Comparison of ENCODE assay signal across 1 cellular context in the genomic region with DNA sequence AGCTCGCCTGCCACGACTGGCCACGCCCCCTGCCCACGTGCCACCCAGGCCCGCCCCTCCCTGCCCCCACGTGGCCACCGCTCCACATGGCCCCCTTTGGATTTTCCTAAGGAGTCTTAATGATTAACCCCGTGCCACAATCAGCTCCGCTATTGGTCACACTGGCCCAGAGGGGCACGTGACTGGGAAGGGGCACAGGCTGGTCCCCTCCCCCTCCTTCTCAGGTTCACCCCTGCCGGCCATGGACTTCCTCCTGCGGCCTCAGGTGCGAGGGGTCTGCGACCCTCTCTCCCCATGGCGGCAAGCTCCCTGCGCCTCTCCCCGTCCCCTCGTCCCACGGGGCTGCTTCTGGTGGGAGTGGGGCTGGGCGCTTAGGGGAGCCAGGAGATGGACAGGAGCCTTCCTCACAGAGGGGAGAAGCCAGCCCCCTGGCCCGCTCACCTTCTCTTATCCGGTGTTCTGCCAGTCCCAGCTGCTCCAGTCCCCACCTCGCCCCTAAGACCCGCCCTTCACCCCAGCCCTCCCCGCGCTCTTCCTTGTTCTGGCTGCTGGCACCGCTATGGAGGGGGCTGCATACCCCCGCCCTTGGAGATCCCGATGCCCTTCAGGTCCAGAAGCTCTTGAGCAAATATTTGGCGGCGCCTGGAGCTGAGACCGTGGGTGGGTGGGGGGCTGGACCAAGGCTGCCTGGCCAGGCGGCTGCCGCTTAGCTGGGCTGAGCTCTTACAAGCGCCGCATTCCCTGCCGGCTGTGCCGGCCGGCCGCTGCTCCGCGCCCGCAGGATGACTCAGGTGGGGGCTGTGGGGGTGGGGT.
TF ChIP-seq lines count a peak whose summit lies in the region.

No MANE protein-coding gene starts in this region.

TF ChIP-seq in K562, 482 proteins besides CTCF, POLR2A, EP300 and RAD21 (continues in another document):
- TF ChIP-seq FOSL1 (tag; conservative IDR thresholded peaks at IDR 0.05) (peak; percentile 91), MAZ (CRISPR knock-in tag; conservative IDR thresholded peaks at IDR 0.05 in 1 of 2, IDR thresholded peaks at IDR 0.05 in 1 of 2) (peak in 1 of 2 experiments; percentile 49; a peak in 2 of 4 replicates), NR4A1 (CRISPR knock-in tag; IDR thresholded peaks at IDR 0.05) (0 out of 2 replicates have a peak, but pooled peaks have one; percentile 15), NR4A1 (tag; IDR thresholded peaks at IDR 0.05) (no peak; the same call in 1 of the 2 replicates), POLR2G (IDR thresholded peaks at IDR 0.05; ENCODE audit: low read depth, low read length) (peak; percentile 73), RAD51 (IDR thresholded peaks at IDR 0.05; ENCODE audit: borderline replicate concordance, low read depth) (peak; percentile 95), YY1 (IDR thresholded peaks at IDR 0.05; ENCODE audit: borderline replicate concordance in 1 of 3, control insufficient read depth in 1 of 3, extremely low read depth in 1 of 3, insufficient read depth in 3 of 3, insufficient read length in 1 of 3, insufficient replicate concordance in 2 of 3, low read depth in 1 of 3, low read length in 2 of 3) (peak in 1 of 3 experiments; percentile 13), POLR2AphosphoS5 (IDR thresholded peaks at IDR 0.05; ENCODE audit: control insufficient read depth, insufficient read depth, low read depth, low read length) (peak; percentile 49; the same call in 1 of the 2 replicates), LCOR (CRISPR knock-in tag; IDR thresholded peaks at IDR 0.05) (peak; percentile 70; the same call in 1 of the 2 replicates), E2F3 (CRISPR knock-in tag; IDR thresholded peaks at IDR 0.05) (peak; percentile 30; the same call in 1 of the 2 replicates), GATA2 (CRISPR knock-in tag; IDR thresholded peaks at IDR 0.05) (0 out of 2 replicates have a peak, but pooled peaks have one; percentile 29), PHF8 (IDR thresholded peaks at IDR 0.05; ENCODE audit: borderline replicate concordance, low read length) (peak; percentile 14; the same call in 1 of the 2 replicates), ATF1 (CRISPR knock-in tag; IDR thresholded peaks at IDR 0.05) (no peak), ATF1 (tag; IDR thresholded peaks at IDR 0.05) (peak; percentile 51), LARP7 (IDR thresholded peaks at IDR 0.05) (no peak), ZKSCAN8 (CRISPR knock-in tag; IDR thresholded peaks at IDR 0.05) (no peak), MXI1 (IDR thresholded peaks at IDR 0.05; ENCODE audit: low read depth, low read length) (peak; percentile 99), DACH1 (IDR thresholded peaks at IDR 0.05; ENCODE audit: partially characterized antibody) (peak; percentile 57), PTRF (tag; IDR thresholded peaks at IDR 0.05) (no peak), ZNF75A (CRISPR knock-in tag; IDR thresholded peaks at IDR 0.05) (no peak), ZNF695 (CRISPR knock-in tag; IDR thresholded peaks at IDR 0.05) (0 out of 2 replicates have a peak, but pooled peaks have one; percentile 5), SMC3 (conservative IDR thresholded peaks at IDR 0.05; ENCODE audit: insufficient read depth, low read depth, low read length) (0 out of 2 replicates have a peak, but pooled peaks have one; percentile 1), PTBP1 (IDR thresholded peaks at IDR 0.05; ENCODE audit: low read depth, low read length) (no peak), HSF4 (CRISPR knock-in tag; IDR thresholded peaks at IDR 0.05; ENCODE audit: borderline replicate concordance) (no peak), EGR1 (conservative IDR thresholded peaks at IDR 0.05) (peak; percentile 70), MEF2D (tag; conservative IDR thresholded peaks at IDR 0.05; ENCODE audit: low read depth) (no peak), HDAC1 (IDR thresholded peaks at IDR 0.05) (peak; percentile 85 to 99; a peak in 2 of 4 replicates), HMGN3 (IDR thresholded peaks at IDR 0.05; ENCODE audit: borderline replicate concordance, extremely low read depth, insufficient read length, low read depth, low read length) (peak; percentile 89), SREBF1 (IDR thresholded peaks at IDR 0.05; ENCODE audit: borderline replicate concordance, low read depth, low read length) (0 out of 2 replicates have a peak, but pooled peaks have one; percentile 19), FOXK1 (CRISPR knock-in tag; IDR thresholded peaks at IDR 0.05; ENCODE audit: borderline replicate concordance) (0 out of 2 replicates have a peak, but pooled peaks have one; percentile 50), ZZZ3 (IDR thresholded peaks at IDR 0.05) (no peak), TRIM24 (IDR thresholded peaks at IDR 0.05) (0 out of 4 replicates have a peak, but pooled peaks of 1 of the 2 experiments have one; percentile 8), CHD2 (IDR thresholded peaks at IDR 0.05; ENCODE audit: low read depth, low read length) (0 out of 2 replicates have a peak, but pooled peaks have one; percentile 27), HIVEP1 (CRISPR knock-in tag; IDR thresholded peaks at IDR 0.05) (no peak), CREM (IDR thresholded peaks at IDR 0.05; ENCODE audit: low read depth) (peak; percentile 48; the same call in 1 of the 2 replicates), KLF1 (tag; IDR thresholded peaks at IDR 0.05) (peak; percentile 15; the same call in 1 of the 2 replicates), SP1 (CRISPR knock-in tag; IDR thresholded peaks at IDR 0.05) (peak; percentile 78), MIER1 (IDR thresholded peaks at IDR 0.05; ENCODE audit: low read depth) (peak; percentile 44; the same call in 1 of the 2 replicates), ZNF165 (CRISPR knock-in tag; IDR thresholded peaks at IDR 0.05; ENCODE audit: borderline replicate concordance) (no peak), FIP1L1 (IDR thresholded peaks at IDR 0.05; ENCODE audit: low read depth, low read length, poor library complexity, severe bottlenecking) (peak; percentile 72), BHLHE40 (IDR thresholded peaks at IDR 0.05; ENCODE audit: low read length) (peak; percentile 87), ZBTB7A (IDR thresholded peaks at IDR 0.05; ENCODE audit: borderline replicate concordance, control insufficient read depth, low read depth, low read length) (peak; percentile 72)
- TF ChIP-seq, protein P1, sequence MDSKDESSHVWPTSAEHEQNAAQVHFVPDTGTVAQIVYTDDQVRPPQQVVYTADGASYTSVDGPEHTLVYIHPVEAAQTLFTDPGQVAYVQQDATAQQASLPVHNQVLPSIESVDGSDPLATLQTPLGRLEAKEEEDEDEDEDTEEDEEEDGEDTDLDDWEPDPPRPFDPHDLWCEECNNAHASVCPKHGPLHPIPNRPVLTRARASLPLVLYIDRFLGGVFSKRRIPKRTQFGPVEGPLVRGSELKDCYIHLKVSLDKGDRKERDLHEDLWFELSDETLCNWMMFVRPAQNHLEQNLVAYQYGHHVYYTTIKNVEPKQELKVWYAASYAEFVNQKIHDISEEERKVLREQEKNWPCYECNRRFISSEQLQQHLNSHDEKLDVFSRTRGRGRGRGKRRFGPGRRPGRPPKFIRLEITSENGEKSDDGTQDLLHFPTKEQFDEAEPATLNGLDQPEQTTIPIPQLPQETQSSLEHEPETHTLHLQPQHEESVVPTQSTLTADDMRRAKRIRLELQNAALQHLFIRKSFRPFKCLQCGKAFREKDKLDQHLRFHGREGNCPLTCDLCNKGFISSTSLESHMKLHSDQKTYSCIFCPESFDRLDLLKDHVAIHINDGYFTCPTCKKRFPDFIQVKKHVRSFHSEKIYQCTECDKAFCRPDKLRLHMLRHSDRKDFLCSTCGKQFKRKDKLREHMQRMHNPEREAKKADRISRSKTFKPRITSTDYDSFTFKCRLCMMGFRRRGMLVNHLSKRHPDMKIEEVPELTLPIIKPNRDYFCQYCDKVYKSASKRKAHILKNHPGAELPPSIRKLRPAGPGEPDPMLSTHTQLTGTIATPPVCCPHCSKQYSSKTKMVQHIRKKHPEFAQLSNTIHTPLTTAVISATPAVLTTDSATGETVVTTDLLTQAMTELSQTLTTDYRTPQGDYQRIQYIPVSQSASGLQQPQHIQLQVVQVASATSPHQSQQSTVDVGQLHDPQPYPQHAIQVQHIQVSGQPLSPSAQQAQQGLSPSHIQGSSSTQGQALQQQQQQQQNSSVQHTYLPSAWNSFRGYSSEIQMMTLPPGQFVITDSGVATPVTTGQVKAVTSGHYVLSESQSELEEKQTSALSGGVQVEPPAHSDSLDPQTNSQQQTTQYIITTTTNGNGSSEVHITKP (IDR thresholded peaks at IDR 0.05; ENCODE audit: partially characterized antibody) = peak; percentile 1
- TF ChIP-seq, protein P2, sequence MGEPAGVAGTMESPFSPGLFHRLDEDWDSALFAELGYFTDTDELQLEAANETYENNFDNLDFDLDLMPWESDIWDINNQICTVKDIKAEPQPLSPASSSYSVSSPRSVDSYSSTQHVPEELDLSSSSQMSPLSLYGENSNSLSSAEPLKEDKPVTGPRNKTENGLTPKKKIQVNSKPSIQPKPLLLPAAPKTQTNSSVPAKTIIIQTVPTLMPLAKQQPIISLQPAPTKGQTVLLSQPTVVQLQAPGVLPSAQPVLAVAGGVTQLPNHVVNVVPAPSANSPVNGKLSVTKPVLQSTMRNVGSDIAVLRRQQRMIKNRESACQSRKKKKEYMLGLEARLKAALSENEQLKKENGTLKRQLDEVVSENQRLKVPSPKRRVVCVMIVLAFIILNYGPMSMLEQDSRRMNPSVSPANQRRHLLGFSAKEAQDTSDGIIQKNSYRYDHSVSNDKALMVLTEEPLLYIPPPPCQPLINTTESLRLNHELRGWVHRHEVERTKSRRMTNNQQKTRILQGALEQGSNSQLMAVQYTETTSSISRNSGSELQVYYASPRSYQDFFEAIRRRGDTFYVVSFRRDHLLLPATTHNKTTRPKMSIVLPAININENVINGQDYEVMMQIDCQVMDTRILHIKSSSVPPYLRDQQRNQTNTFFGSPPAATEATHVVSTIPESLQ (CRISPR knock-in tag; IDR thresholded peaks at IDR 0.05) = peak; percentile 91
- TF ChIP-seq, protein P3, sequence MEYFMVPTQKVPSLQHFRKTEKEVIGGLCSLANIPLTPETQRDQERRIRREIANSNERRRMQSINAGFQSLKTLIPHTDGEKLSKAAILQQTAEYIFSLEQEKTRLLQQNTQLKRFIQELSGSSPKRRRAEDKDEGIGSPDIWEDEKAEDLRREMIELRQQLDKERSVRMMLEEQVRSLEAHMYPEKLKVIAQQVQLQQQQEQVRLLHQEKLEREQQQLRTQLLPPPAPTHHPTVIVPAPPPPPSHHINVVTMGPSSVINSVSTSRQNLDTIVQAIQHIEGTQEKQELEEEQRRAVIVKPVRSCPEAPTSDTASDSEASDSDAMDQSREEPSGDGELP (CRISPR knock-in tag; IDR thresholded peaks at IDR 0.05; ENCODE audit: borderline replicate concordance) = peak; percentile 73
- TF ChIP-seq, protein P4, sequence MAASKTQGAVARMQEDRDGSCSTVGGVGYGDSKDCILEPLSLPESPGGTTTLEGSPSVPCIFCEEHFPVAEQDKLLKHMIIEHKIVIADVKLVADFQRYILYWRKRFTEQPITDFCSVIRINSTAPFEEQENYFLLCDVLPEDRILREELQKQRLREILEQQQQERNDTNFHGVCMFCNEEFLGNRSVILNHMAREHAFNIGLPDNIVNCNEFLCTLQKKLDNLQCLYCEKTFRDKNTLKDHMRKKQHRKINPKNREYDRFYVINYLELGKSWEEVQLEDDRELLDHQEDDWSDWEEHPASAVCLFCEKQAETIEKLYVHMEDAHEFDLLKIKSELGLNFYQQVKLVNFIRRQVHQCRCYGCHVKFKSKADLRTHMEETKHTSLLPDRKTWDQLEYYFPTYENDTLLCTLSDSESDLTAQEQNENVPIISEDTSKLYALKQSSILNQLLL (CRISPR knock-in tag; IDR thresholded peaks at IDR 0.05; ENCODE audit: borderline replicate concordance) = no peak
- TF ChIP-seq, protein P5, sequence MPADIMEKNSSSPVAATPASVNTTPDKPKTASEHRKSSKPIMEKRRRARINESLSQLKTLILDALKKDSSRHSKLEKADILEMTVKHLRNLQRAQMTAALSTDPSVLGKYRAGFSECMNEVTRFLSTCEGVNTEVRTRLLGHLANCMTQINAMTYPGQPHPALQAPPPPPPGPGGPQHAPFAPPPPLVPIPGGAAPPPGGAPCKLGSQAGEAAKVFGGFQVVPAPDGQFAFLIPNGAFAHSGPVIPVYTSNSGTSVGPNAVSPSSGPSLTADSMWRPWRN (IDR thresholded peaks at IDR 0.05; ENCODE audit: low read depth) = 0 out of 2 replicates have a peak, but pooled peaks have one; percentile 35
- TF ChIP-seq, protein P6, sequence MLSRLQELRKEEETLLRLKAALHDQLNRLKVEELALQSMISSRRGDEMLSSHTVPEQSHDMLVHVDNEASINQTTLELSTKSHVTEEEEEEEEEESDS (CRISPR knock-in tag; IDR thresholded peaks at IDR 0.05) = no peak
- TF ChIP-seq, protein P7, sequence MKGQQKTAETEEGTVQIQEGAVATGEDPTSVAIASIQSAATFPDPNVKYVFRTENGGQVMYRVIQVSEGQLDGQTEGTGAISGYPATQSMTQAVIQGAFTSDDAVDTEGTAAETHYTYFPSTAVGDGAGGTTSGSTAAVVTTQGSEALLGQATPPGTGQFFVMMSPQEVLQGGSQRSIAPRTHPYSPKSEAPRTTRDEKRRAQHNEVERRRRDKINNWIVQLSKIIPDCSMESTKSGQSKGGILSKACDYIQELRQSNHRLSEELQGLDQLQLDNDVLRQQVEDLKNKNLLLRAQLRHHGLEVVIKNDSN (CRISPR knock-in tag; IDR thresholded peaks at IDR 0.05) = peak; percentile 97
- TF ChIP-seq, protein P8, sequence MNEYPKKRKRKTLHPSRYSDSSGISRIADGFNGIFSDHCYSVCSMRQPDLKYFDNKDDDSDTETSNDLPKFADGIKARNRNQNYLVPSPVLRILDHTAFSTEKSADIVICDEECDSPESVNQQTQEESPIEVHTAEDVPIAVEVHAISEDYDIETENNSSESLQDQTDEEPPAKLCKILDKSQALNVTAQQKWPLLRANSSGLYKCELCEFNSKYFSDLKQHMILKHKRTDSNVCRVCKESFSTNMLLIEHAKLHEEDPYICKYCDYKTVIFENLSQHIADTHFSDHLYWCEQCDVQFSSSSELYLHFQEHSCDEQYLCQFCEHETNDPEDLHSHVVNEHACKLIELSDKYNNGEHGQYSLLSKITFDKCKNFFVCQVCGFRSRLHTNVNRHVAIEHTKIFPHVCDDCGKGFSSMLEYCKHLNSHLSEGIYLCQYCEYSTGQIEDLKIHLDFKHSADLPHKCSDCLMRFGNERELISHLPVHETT (CRISPR knock-in tag; conservative IDR thresholded peaks at IDR 0.05 in 1 of 2, IDR thresholded peaks at IDR 0.05 in 1 of 2) = peak in 1 of 2 experiments; percentile 54; a peak in 1 of 4 replicates
- TF ChIP-seq, protein P9, sequence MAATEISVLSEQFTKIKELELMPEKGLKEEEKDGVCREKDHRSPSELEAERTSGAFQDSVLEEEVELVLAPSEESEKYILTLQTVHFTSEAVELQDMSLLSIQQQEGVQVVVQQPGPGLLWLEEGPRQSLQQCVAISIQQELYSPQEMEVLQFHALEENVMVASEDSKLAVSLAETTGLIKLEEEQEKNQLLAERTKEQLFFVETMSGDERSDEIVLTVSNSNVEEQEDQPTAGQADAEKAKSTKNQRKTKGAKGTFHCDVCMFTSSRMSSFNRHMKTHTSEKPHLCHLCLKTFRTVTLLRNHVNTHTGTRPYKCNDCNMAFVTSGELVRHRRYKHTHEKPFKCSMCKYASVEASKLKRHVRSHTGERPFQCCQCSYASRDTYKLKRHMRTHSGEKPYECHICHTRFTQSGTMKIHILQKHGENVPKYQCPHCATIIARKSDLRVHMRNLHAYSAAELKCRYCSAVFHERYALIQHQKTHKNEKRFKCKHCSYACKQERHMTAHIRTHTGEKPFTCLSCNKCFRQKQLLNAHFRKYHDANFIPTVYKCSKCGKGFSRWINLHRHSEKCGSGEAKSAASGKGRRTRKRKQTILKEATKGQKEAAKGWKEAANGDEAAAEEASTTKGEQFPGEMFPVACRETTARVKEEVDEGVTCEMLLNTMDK (IDR thresholded peaks at IDR 0.05; ENCODE audit: borderline replicate concordance, insufficient read depth, low read depth, low read length, poor library complexity, severe bottlenecking) = no peak
- TF ChIP-seq, protein P10, sequence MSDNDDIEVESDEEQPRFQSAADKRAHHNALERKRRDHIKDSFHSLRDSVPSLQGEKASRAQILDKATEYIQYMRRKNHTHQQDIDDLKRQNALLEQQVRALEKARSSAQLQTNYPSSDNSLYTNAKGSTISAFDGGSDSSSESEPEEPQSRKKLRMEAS (CRISPR knock-in tag; IDR thresholded peaks at IDR 0.05) = peak; percentile 98
